In genomic region chr20:62494980-62495797, GRCh38 we compare ENCODE assay signal across 20 cellular contexts. TPM values are rescaled to one million over a fixed set of nuclear protein-coding genes. Genes with fewer than 3 reads are reported as not detected.
DNase-seq lines count a peak whose midpoint lies in the region; ATAC-seq and TF ChIP-seq lines count a peak whose summit lies in the region.
"Had no signal": no experiment of that assay in that cellular context is flagged by ENCODE, and none has a peak within 500 bp of the region (broad histone marks: within the 10 kb centered on the region; RNA-seq: fewer than 3 reads in every experiment).

No MANE protein-coding gene starts in this region.

- H3K27me3 ChIP-seq in left ventricle myocardium inferior (ENCODE audit: low read depth) = peaks cover 15% of the 10 kb centered on the region
- H3K27me3 ChIP-seq in testis = no peaks in the 10 kb centered on the region

- POLR2A ChIA-PET in HEK293 (lab: Yijun Ruan, JAX) = no interaction called here

- H3K4me1 ChIP-seq in HEK293 (ENCODE audit: control insufficient read depth, insufficient read depth, low read length) (no peaks in the 10 kb centered on the region), left ventricle myocardium inferior (peaks cover 46% of the 10 kb centered on the region), testis (peaks cover 50% of the 10 kb centered on the region)
- H3K4me1 ChIP-seq: breast epithelium had no signal

- H3K27ac ChIP-seq in HEK293 (ENCODE audit: extremely low read depth, low read depth, low read length) (no peak overlapping the region), VCaP (peak overlapping the region; percentile 3; the same call in 1 of the 2 replicates), left ventricle myocardium inferior (replicated peaks) (peak overlapping the region; percentile 71), testis (peak overlapping the region; percentile 63 to 75)
- H3K27ac ChIP-seq: breast epithelium, tibial artery had no signal

- H3K4me3 ChIP-seq in HEK293 (ENCODE audit: low read depth, low read length) = no peak overlapping the region
- peak overlapping the region; percentile 4 for H3K4me3 ChIP-seq in left ventricle myocardium inferior
- no peak overlapping the region for H3K4me3 ChIP-seq in testis
- H3K4me3 ChIP-seq: breast epithelium, tibial artery had no signal

- CTCF ChIA-PET in HEK293 (lab: Yijun Ruan, JAX) = interaction anchor here (0.7 to 1.3 kb wide), 8 partner anchors 18 to 123 kb away, joined by 3 to 4 read pairs (median 3); partner anchors contain the start of gene GATA5

- ATAC-seq in GM18870 (IDR thresholded peaks at IDR 0.05; ENCODE audit: unreplicated experiment) = no peak
- ATAC-seq: activated CD4-positive, alpha-beta T cell treated with anti-CD3 and anti-CD28 coated beads for 36 hours; activated CD8-positive, alpha-beta memory T cell treated with anti-CD3 and anti-CD28 coated beads, Interleukin-2, amount 10 ng/mL, durations not matched to agents 7 days and 5 days; PC-3 had no signal

- no peak for TF ChIP-seq POLR2A in testis (IDR thresholded peaks at IDR 0.05)

- DNase-seq in left ventricle myocardium inferior (no peak), testis (peak; percentile 49), HUDEP-2 (lab: John Stamatoyannopoulos, UW; ENCODE audit: unreplicated experiment in 76 of 76) (no peak), Ammon's horn (ENCODE audit: low spot score) (no peak)
- DNase-seq: activated CD4-positive, alpha-beta T cell treated with anti-CD3 and anti-CD28 coated beads for 36 hours; activated CD8-positive, alpha-beta memory T cell treated with anti-CD3 and anti-CD28 coated beads, Interleukin-2, amount 10 ng/mL, durations not matched to agents 7 days and 5 days; foreskin fibroblast; GOT3; kidney glomerular epithelial cell; NCI-H1436 treated with DMSO at 0.1 percent for 48 hours; NCI-H2171; NCI-H69; nephron progenitor cell; PC-3; tibial artery had no signal

- H3K36me3 ChIP-seq in HEK293 (ENCODE audit: control insufficient read depth in 2 of 2, insufficient read depth in 1 of 2, low read length in 2 of 2) (no peaks in the 10 kb centered on the region), left ventricle myocardium inferior (no peaks in the 10 kb centered on the region), testis (ENCODE audit: low read depth, missing control alignments) (no peaks in the 10 kb centered on the region)
- H3K36me3 ChIP-seq: breast epithelium, tibial artery had no signal

- no peak for TF ChIP-seq CTCF in HEK293 (tag by site-specific recombination; IDR thresholded peaks at IDR 0.05)
- no peak for TF ChIP-seq CTCF in VCaP (conservative IDR thresholded peaks at IDR 0.05)
- TF ChIP-seq CTCF in left ventricle myocardium inferior (IDR thresholded peaks at IDR 0.05; ENCODE audit: borderline replicate concordance) = no peak
- TF ChIP-seq CTCF in testis (IDR thresholded peaks at IDR 0.05) = no peak

- intact Hi-C loops in left ventricle myocardium inferior (cut with micrococcal nuclease) (no loop called here), testis (cut with DNase I; ENCODE audit: low total_unique reads) (loop anchor here (5.0 kb wide), 1 partner anchor 122 kb away; no protein-coding TSS in a partner anchor)

- no peaks in the 10 kb centered on the region for H3K9me3 ChIP-seq in HEK293 (ENCODE audit: control insufficient read depth, insufficient read depth, low read depth, low read length)
- no peaks in the 10 kb centered on the region for H3K9me3 ChIP-seq in left ventricle myocardium inferior (replicated peaks)
- no peaks in the 10 kb centered on the region for H3K9me3 ChIP-seq in testis
- H3K9me3 ChIP-seq: breast epithelium had no signal

- WGBS in testis, 2 donors = 38 to 54% methylated on average over 22 to 26 of the region's 26 CpGs

TF ChIP-seq in HEK293, 187 proteins besides CTCF, POLR2A, EP300 and RAD21:
- 0 out of 2 replicates have a peak, but pooled peaks have one; percentile 43 for TF ChIP-seq SCRT2 (tag by site-specific recombination; IDR thresholded peaks at IDR 0.05)
- TF ChIP-seq ZBTB7A (tag by site-specific recombination; IDR thresholded peaks at IDR 0.05; ENCODE audit: low read depth) = no peak

RNA-seq across cellular contexts. Expression of gene GATA5, which starts 19.4 kb away (rescaled TPM):
- 0.69 TPM for total RNA-seq in left ventricle myocardium inferior
- total RNA-seq in testis = 10 to 100 TPM; 54.5 to 70.6 TPM
- polyA plus RNA-seq in testis (ENCODE audit: insufficient read depth, low read depth, low replicate concordance) = 19.0 TPM
- total RNA-seq: activated CD4-positive, alpha-beta T cell treated with anti-CD3 and anti-CD28 coated beads for 36 hours; activated CD8-positive, alpha-beta memory T cell treated with anti-CD3 and anti-CD28 coated beads, Interleukin-2, amount 10 ng/mL, durations not matched to agents 7 days and 5 days had no signal
- polyA plus RNA-seq: BJ had no signal

Comparison
In these comparisons a context has a peak if more than half of its experiments do, and no peak if none do; other contexts are left out.
1. RNA of gene GATA5, which starts 19.4 kb away (total RNA-seq): 54.5 to 70.6 TPM in testis; 0.69 TPM in left ventricle myocardium inferior (single experiment); every median in the first group is over 10 times any median in the second.